Comparison of ENCODE assay signal across 14 cellular contexts in the genomic region with DNA sequence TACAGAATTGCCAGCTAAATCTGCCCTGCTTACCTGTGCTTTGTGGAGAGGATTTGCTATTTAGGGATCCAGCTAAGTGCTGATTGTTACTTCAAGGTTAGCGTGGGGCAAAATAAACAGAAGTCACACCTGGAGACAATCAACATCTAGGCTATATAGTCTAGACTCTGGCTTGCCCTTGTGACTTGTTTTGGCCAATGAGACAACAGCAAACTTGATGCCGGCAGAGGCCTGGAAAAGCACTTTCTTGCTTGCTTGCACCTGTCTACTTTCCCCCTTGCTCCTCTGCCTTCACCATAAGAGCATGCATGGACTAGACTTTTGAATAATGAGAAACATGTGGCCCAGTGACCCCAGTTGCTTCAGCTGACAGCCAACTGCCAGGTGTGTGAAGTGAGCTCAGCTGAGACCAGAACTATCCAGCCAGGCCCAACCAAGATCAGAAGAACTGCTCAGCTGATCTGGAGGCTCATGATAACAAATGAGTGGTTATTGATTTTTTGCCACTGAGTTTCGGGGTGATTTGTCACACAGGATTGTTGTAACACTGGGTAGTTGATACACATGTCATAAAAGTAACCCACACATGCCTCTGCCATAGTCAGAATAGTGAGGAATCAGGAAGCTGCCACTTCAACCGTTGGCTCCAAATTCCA.
A peak's percentile ranks its signal among the peaks of the same experiment; 100 is the strongest.
DNase-seq lines count a peak whose midpoint lies in the region; FAIRE-seq and TF ChIP-seq lines count a peak whose summit lies in the region.
"Had no signal": no experiment of that assay in that cellular context is flagged by ENCODE, and none has a peak within 500 bp of the region (broad histone marks: within the 10 kb centered on the region; RNA-seq: fewer than 3 reads in every experiment).

No MANE protein-coding gene starts in this region.

- no peak overlapping the region for H2BK15ac ChIP-seq in mesendoderm (replicated peaks; ENCODE audit: low read depth)

- no peak overlapping the region for H4K8ac ChIP-seq in mesendoderm (ENCODE audit: low read depth, low read length)

- H3K23ac ChIP-seq in mesendoderm (ENCODE audit: low read length): no peak overlapping the region

- no peaks in the 10 kb centered on the region for H3K36me3 Mint-ChIP-seq in astrocyte (ENCODE audit: low read depth, unreplicated experiment)
- H3K36me3 Mint-ChIP-seq: CD8-positive, alpha-beta T cell had no signal

- no peak overlapping the region for H3K4ac ChIP-seq in mesendoderm (ENCODE audit: low read depth, low read length)

- TF ChIP-seq CTCF in KMS-11 (conservative IDR thresholded peaks at IDR 0.05; ENCODE audit: low read depth, low read length) (no peak), astrocyte (IDR thresholded peaks at IDR 0.05; ENCODE audit: insufficient read depth, low read depth, low read length) (no peak), kidney (IDR thresholded peaks at IDR 0.05; ENCODE audit: borderline replicate concordance, extremely low read depth, insufficient read depth) (no peak)

- H3K27me3 ChIP-seq in KMS-11 (ENCODE audit: insufficient read depth, low read depth): no peaks in the 10 kb centered on the region
- H3K27me3 ChIP-seq in astrocyte (ENCODE audit: insufficient read depth, low read length): no peaks in the 10 kb centered on the region
- H3K27me3 ChIP-seq in mesendoderm (ENCODE audit: insufficient read depth, low read length, poor library complexity): no peaks in the 10 kb centered on the region
- H3K27me3 ChIP-seq: BE2C, SJSA1 had no signal

- peak overlapping the region; percentile 49 for H3K27ac ChIP-seq in KMS-11
- H3K27ac ChIP-seq in astrocyte (ENCODE audit: low read depth, low read length): no peak overlapping the region
- H3K27ac ChIP-seq in mesendoderm (ENCODE audit: low read depth, low read length): no peak overlapping the region
- no peak overlapping the region for H3K27ac ChIP-seq in kidney (ENCODE audit: low read depth in 2 of 2, low read length in 2 of 2)
- H3K27ac ChIP-seq: SJSA1 had no signal

- FAIRE-seq in astrocyte (lab: Jason Lieb, UNC) (peak; percentile 50), kidney (lab: Jason Lieb, UNC) (no peak)
- FAIRE-seq: H1, HTR-8/SVneo had no signal

- intact Hi-C loops in kidney (cut with DNase I) (no loop called here), posterior vena cava (cut with DNase I) (no loop called here)

- no peak overlapping the region for H3K56ac ChIP-seq in mesendoderm (ENCODE audit: low read length)

- H3K4me2 ChIP-seq in KMS-11 (peak overlapping the region; percentile 31), astrocyte (ENCODE audit: low read length) (no peak overlapping the region), mesendoderm (ENCODE audit: low read length) (no peak overlapping the region)

- H3K27ac Mint-ChIP-seq in astrocyte (ENCODE audit: unreplicated experiment): no peak overlapping the region
- H3K27ac Mint-ChIP-seq: CD8-positive, alpha-beta T cell had no signal

- H2AK5ac ChIP-seq in mesendoderm (ENCODE audit: low read length): no peak overlapping the region

- H3K9me3 ChIP-seq in astrocyte (ENCODE audit: insufficient read depth, low read depth, low read length): no peaks in the 10 kb centered on the region
- no peaks in the 10 kb centered on the region for H3K9me3 ChIP-seq in kidney (ENCODE audit: control insufficient read depth in 1 of 2, low read length in 2 of 2)
- H3K9me3 ChIP-seq: BE2C, SJSA1 had no signal

- no peak overlapping the region for H3K4me3 Mint-ChIP-seq in astrocyte (ENCODE audit: unreplicated experiment)
- H3K4me3 Mint-ChIP-seq: CD8-positive, alpha-beta T cell had no signal

- no peak overlapping the region for H2BK120ac ChIP-seq in mesendoderm (ENCODE audit: low read depth, low read length)

- no peak overlapping the region for H2BK5ac ChIP-seq in mesendoderm (ENCODE audit: low read length)

- H4K20me1 ChIP-seq in KMS-11 (ENCODE audit: insufficient read depth) (no peaks in the 10 kb centered on the region), astrocyte (ENCODE audit: insufficient read depth, low read length) (no peaks in the 10 kb centered on the region)

- H2AFZ ChIP-seq in KMS-11 (ENCODE audit: low read depth): peak overlapping the region; percentile 18; the same call in 1 of the 2 replicates
- no peak overlapping the region for H2AFZ ChIP-seq in astrocyte (ENCODE audit: low read depth, low read length)

- WGBS in mesendoderm (ENCODE audit: extremely low coverage, insufficient coverage, low lambda C conversion rate): no CpG with 5 or more reads among the region's 4 CpGs

- peaks cover 14% of the 10 kb centered on the region for H3K4me1 Mint-ChIP-seq in astrocyte (ENCODE audit: low read depth, unreplicated experiment)

- H3K9ac ChIP-seq in KMS-11 (no peak overlapping the region), astrocyte (ENCODE audit: low read length) (no peak overlapping the region), mesendoderm (ENCODE audit: low read length) (no peak overlapping the region), kidney (ENCODE audit: low read length in 2 of 2) (no peak overlapping the region)

- H3K4me1 ChIP-seq in KMS-11 (ENCODE audit: low read depth, poor library complexity, severe bottlenecking): peaks cover 24% of the 10 kb centered on the region
- H3K4me1 ChIP-seq in astrocyte (ENCODE audit: insufficient read depth, low read length): no peaks in the 10 kb centered on the region
- H3K4me1 ChIP-seq in mesendoderm (ENCODE audit: control insufficient read depth, low read depth, low read length): no peaks in the 10 kb centered on the region
- H3K4me1 ChIP-seq in kidney (ENCODE audit: control insufficient read depth in 1 of 2, insufficient read depth in 1 of 2, low read depth in 1 of 2, low read length in 2 of 2): no peaks in the 10 kb centered on the region
- H3K4me1 ChIP-seq: BE2C, SJSA1 had no signal

- H3K18ac ChIP-seq in mesendoderm (ENCODE audit: low read length): no peak overlapping the region

- no peak overlapping the region for H4K5ac ChIP-seq in mesendoderm (ENCODE audit: low read length)

- H3K36me3 ChIP-seq in KMS-11 (ENCODE audit: insufficient read depth) (no peaks in the 10 kb centered on the region), astrocyte (ENCODE audit: insufficient read depth, low read length) (no peaks in the 10 kb centered on the region), mesendoderm (ENCODE audit: control insufficient read depth, insufficient read depth, low read length) (no peaks in the 10 kb centered on the region), kidney (ENCODE audit: control insufficient read depth in 1 of 2, insufficient read depth in 2 of 2, low read length in 2 of 2) (no peaks in the 10 kb centered on the region)
- H3K36me3 ChIP-seq: BE2C, SJSA1 had no signal

- H3K79me2 ChIP-seq in KMS-11 (ENCODE audit: insufficient read depth, low read depth) (no peaks in the 10 kb centered on the region), astrocyte (ENCODE audit: insufficient read depth, low read length) (no peaks in the 10 kb centered on the region), mesendoderm (ENCODE audit: control insufficient read depth, insufficient read depth, low read length) (no peaks in the 10 kb centered on the region)

- H3K9me3 Mint-ChIP-seq in astrocyte (ENCODE audit: unreplicated experiment): peaks cover 7% of the 10 kb centered on the region
- H3K9me3 Mint-ChIP-seq: CD8-positive, alpha-beta T cell had no signal

- DNase-seq in NCI-H2107 treated with DMSO at 0.1 percent for 48 hours (lab: John Stamatoyannopoulos, UW; ENCODE audit: unreplicated experiment) (peak; percentile 97), astrocyte (ENCODE audit: low read depth) (no peak), mesendoderm (peak; percentile 41), kidney (no peak), posterior vena cava (ENCODE audit: low spot score) (no peak), C1 segment of cervical spinal cord (lab: John Stamatoyannopoulos, UW) (no peak)
- DNase-seq: BE2C; CD8-positive, alpha-beta T cell; NCI-H1092; NCI-H226 had no signal

- H3K4me3 ChIP-seq in KMS-11 (IDR thresholded peaks at IDR 0.05; ENCODE audit: insufficient read depth, low read depth, low read length) (no peak overlapping the region), astrocyte (ENCODE audit: insufficient read depth, low read depth, low read length) (no peak overlapping the region), mesendoderm (ENCODE audit: low read length) (no peak overlapping the region), kidney (ENCODE audit: low read length in 2 of 2) (no peak overlapping the region)
- H3K4me3 ChIP-seq: SJSA1 had no signal

- H3K79me1 ChIP-seq in mesendoderm (ENCODE audit: low read length): no peaks in the 10 kb centered on the region

- no peaks in the 10 kb centered on the region for H3K27me3 Mint-ChIP-seq in astrocyte (ENCODE audit: low read depth, unreplicated experiment)

Comparison
In these comparisons a context has a peak if more than half of its experiments do, and no peak if none do; other contexts are left out.
1. DNase-seq: peak in NCI-H2107 treated with DMSO at 0.1 percent for 48 hours (single experiment) and mesendoderm (single experiment); none in astrocyte (single experiment), kidney (single experiment), posterior vena cava (single experiment) and C1 segment of cervical spinal cord (0 of 14).